In the genomic region with DNA sequence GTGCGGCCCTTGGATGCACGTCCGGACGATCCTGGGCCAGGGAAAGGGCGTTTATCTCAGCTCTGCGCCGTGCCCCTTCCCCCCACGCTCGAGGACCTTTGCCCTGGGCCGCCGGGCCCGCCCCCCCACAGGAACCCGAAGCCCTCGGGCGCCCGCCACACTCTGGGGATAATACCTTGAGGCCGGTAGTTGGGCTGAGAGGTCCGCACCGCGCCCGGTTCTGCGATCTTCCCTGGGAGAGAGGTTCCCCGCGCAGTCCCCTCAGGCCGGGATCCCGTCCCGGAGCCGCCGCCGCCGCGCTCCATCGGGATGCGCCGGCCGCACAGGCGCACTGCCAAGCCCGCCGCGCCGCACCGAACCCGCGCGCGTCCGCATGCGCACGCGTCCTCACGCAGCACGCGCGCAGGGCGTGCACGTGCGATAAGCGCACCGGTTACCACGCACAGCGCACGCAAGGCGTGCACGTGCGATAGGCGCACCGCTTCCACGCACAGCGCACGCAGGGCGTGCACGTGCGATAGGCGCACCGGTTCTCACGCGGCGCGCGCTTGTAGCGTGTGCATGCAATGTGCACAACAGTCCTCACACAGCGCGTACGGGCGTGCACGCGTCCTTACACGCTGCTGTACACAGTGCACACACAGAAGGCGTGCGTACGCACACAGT, we compare ENCODE assay signal across 1 cellular context.
A peak's percentile ranks its signal among the peaks of the same experiment; 100 is the strongest.
TF ChIP-seq lines count a peak whose summit lies in the region.

A gene (minus strand): TSS at position 333 of the 666 bp plus-strand sequence. CDS start 28 bp downstream, at position 305.

TF ChIP-seq in HepG2, 621 proteins besides CTCF, POLR2A, EP300 and RAD21 (continued from another document and continues in another):
- TF ChIP-seq CCDC6 (CRISPR knock-in tag; IDR thresholded peaks at IDR 0.05): peak; percentile 34; the same call in 1 of the 2 replicates
- TF ChIP-seq RARA (CRISPR knock-in tag; IDR thresholded peaks at IDR 0.05): no peak
- TF ChIP-seq HHEX (CRISPR knock-in tag; IDR thresholded peaks at IDR 0.05): no peak
- TF ChIP-seq, protein P1, sequence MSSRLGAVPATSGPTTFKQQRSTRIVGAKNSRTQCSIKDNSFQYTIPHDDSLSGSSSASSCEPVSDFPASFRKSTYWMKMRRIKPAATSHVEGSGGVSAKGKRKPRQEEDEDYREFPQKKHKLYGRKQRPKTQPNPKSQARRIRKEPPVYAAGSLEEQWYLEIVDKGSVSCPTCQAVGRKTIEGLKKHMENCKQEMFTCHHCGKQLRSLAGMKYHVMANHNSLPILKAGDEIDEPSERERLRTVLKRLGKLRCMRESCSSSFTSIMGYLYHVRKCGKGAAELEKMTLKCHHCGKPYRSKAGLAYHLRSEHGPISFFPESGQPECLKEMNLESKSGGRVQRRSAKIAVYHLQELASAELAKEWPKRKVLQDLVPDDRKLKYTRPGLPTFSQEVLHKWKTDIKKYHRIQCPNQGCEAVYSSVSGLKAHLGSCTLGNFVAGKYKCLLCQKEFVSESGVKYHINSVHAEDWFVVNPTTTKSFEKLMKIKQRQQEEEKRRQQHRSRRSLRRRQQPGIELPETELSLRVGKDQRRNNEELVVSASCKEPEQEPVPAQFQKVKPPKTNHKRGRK (CRISPR knock-in tag; IDR thresholded peaks at IDR 0.05): no peak
- TF ChIP-seq NCOA1 (CRISPR knock-in tag; IDR thresholded peaks at IDR 0.05): no peak
- TF ChIP-seq, protein P2, sequence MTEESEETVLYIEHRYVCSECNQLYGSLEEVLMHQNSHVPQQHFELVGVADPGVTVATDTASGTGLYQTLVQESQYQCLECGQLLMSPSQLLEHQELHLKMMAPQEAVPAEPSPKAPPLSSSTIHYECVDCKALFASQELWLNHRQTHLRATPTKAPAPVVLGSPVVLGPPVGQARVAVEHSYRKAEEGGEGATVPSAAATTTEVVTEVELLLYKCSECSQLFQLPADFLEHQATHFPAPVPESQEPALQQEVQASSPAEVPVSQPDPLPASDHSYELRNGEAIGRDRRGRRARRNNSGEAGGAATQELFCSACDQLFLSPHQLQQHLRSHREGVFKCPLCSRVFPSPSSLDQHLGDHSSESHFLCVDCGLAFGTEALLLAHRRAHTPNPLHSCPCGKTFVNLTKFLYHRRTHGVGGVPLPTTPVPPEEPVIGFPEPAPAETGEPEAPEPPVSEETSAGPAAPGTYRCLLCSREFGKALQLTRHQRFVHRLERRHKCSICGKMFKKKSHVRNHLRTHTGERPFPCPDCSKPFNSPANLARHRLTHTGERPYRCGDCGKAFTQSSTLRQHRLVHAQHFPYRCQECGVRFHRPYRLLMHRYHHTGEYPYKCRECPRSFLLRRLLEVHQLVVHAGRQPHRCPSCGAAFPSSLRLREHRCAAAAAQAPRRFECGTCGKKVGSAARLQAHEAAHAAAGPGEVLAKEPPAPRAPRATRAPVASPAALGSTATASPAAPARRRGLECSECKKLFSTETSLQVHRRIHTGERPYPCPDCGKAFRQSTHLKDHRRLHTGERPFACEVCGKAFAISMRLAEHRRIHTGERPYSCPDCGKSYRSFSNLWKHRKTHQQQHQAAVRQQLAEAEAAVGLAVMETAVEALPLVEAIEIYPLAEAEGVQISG (CRISPR knock-in tag; IDR thresholded peaks at IDR 0.05): no peak
- TF ChIP-seq ZNF446 (CRISPR knock-in tag; IDR thresholded peaks at IDR 0.05): no peak
- TF ChIP-seq, protein P3, sequence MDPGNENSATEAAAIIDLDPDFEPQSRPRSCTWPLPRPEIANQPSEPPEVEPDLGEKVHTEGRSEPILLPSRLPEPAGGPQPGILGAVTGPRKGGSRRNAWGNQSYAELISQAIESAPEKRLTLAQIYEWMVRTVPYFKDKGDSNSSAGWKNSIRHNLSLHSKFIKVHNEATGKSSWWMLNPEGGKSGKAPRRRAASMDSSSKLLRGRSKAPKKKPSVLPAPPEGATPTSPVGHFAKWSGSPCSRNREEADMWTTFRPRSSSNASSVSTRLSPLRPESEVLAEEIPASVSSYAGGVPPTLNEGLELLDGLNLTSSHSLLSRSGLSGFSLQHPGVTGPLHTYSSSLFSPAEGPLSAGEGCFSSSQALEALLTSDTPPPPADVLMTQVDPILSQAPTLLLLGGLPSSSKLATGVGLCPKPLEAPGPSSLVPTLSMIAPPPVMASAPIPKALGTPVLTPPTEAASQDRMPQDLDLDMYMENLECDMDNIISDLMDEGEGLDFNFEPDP (CRISPR knock-in tag; conservative IDR thresholded peaks at IDR 0.05): 0 out of 2 replicates have a peak, but pooled peaks have one; percentile 27
- TF ChIP-seq YY1 (IDR thresholded peaks at IDR 0.05; ENCODE audit: insufficient read depth, insufficient replicate concordance, low read depth, low read length): no peak
- no peak for TF ChIP-seq SNAPC2 (CRISPR knock-in tag; IDR thresholded peaks at IDR 0.05)
- TF ChIP-seq CEBPG (CRISPR knock-in tag; IDR thresholded peaks at IDR 0.05): no peak
- peak; percentile 65 for TF ChIP-seq RBFOX2 (IDR thresholded peaks at IDR 0.05; ENCODE audit: low read depth, low read length)
- TF ChIP-seq, protein P4, sequence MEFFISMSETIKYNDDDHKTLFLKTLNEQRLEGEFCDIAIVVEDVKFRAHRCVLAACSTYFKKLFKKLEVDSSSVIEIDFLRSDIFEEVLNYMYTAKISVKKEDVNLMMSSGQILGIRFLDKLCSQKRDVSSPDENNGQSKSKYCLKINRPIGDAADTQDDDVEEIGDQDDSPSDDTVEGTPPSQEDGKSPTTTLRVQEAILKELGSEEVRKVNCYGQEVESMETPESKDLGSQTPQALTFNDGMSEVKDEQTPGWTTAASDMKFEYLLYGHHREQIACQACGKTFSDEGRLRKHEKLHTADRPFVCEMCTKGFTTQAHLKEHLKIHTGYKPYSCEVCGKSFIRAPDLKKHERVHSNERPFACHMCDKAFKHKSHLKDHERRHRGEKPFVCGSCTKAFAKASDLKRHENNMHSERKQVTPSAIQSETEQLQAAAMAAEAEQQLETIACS (CRISPR knock-in tag; IDR thresholded peaks at IDR 0.05): peak; percentile 68
- TF ChIP-seq ZNF253 (CRISPR knock-in tag; IDR thresholded peaks at IDR 0.05; ENCODE audit: borderline replicate concordance): no peak
- no peak for TF ChIP-seq ZMAT3 (CRISPR knock-in tag; conservative IDR thresholded peaks at IDR 0.05)
- TF ChIP-seq, protein P5, sequence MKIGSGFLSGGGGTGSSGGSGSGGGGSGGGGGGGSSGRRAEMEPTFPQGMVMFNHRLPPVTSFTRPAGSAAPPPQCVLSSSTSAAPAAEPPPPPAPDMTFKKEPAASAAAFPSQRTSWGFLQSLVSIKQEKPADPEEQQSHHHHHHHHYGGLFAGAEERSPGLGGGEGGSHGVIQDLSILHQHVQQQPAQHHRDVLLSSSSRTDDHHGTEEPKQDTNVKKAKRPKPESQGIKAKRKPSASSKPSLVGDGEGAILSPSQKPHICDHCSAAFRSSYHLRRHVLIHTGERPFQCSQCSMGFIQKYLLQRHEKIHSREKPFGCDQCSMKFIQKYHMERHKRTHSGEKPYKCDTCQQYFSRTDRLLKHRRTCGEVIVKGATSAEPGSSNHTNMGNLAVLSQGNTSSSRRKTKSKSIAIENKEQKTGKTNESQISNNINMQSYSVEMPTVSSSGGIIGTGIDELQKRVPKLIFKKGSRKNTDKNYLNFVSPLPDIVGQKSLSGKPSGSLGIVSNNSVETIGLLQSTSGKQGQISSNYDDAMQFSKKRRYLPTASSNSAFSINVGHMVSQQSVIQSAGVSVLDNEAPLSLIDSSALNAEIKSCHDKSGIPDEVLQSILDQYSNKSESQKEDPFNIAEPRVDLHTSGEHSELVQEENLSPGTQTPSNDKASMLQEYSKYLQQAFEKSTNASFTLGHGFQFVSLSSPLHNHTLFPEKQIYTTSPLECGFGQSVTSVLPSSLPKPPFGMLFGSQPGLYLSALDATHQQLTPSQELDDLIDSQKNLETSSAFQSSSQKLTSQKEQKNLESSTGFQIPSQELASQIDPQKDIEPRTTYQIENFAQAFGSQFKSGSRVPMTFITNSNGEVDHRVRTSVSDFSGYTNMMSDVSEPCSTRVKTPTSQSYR (CRISPR knock-in tag; IDR thresholded peaks at IDR 0.05; ENCODE audit: borderline replicate concordance): 0 out of 2 replicates have a peak, but pooled peaks have one; percentile 30
- TF ChIP-seq, protein P6, sequence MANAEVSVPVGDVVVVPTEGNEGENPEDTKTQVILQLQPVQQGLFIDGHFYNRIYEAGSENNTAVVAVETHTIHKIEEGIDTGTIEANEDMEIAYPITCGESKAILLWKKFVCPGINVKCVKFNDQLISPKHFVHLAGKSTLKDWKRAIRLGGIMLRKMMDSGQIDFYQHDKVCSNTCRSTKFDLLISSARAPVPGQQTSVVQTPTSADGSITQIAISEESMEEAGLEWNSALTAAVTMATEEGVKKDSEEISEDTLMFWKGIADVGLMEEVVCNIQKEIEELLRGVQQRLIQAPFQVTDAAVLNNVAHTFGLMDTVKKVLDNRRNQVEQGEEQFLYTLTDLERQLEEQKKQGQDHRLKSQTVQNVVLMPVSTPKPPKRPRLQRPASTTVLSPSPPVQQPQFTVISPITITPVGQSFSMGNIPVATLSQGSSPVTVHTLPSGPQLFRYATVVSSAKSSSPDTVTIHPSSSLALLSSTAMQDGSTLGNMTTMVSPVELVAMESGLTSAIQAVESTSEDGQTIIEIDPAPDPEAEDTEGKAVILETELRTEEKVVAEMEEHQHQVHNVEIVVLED (CRISPR knock-in tag; IDR thresholded peaks at IDR 0.05; ENCODE audit: borderline replicate concordance): peak; percentile 59; the same call in 1 of the 2 replicates
- no peak for TF ChIP-seq GATAD2A (CRISPR knock-in tag; IDR thresholded peaks at IDR 0.05)
- TF ChIP-seq, protein P7, sequence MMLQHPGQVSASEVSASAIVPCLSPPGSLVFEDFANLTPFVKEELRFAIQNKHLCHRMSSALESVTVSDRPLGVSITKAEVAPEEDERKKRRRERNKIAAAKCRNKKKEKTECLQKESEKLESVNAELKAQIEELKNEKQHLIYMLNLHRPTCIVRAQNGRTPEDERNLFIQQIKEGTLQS (CRISPR knock-in tag; IDR thresholded peaks at IDR 0.05): no peak
- no peak for TF ChIP-seq MLLT10 (CRISPR knock-in tag; IDR thresholded peaks at IDR 0.05)
- TF ChIP-seq, protein P8, sequence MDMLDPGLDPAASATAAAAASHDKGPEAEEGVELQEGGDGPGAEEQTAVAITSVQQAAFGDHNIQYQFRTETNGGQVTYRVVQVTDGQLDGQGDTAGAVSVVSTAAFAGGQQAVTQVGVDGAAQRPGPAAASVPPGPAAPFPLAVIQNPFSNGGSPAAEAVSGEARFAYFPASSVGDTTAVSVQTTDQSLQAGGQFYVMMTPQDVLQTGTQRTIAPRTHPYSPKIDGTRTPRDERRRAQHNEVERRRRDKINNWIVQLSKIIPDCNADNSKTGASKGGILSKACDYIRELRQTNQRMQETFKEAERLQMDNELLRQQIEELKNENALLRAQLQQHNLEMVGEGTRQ (IDR thresholded peaks at IDR 0.05; ENCODE audit: low read depth, low read length): no peak
- TF ChIP-seq, protein P8 (CRISPR knock-in tag; IDR thresholded peaks at IDR 0.05; ENCODE audit: borderline replicate concordance): no peak
- 0 out of 2 replicates have a peak, but pooled peaks have one; percentile 9 for TF ChIP-seq ZNF607 (CRISPR knock-in tag; IDR thresholded peaks at IDR 0.05; ENCODE audit: borderline replicate concordance)
- no peak for TF ChIP-seq ZNF550 (CRISPR knock-in tag; IDR thresholded peaks at IDR 0.05; ENCODE audit: borderline replicate concordance)
- TF ChIP-seq ZNF777 (CRISPR knock-in tag; IDR thresholded peaks at IDR 0.05): 0 out of 2 replicates have a peak, but pooled peaks have one; percentile 11
- TF ChIP-seq, protein P9, sequence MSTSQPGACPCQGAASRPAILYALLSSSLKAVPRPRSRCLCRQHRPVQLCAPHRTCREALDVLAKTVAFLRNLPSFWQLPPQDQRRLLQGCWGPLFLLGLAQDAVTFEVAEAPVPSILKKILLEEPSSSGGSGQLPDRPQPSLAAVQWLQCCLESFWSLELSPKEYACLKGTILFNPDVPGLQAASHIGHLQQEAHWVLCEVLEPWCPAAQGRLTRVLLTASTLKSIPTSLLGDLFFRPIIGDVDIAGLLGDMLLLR (CRISPR knock-in tag; IDR thresholded peaks at IDR 0.05): no peak
- TF ChIP-seq HNF4A (CRISPR knock-in tag; IDR thresholded peaks at IDR 0.05): peak; percentile 20; the same call in 1 of the 2 replicates
- TF ChIP-seq ZSCAN21 (CRISPR knock-in tag; IDR thresholded peaks at IDR 0.05; ENCODE audit: borderline replicate concordance): peak; percentile 58; the same call in 1 of the 2 replicates
- TF ChIP-seq SKI (IDR thresholded peaks at IDR 0.05; ENCODE audit: partially characterized antibody): no peak
- no peak for TF ChIP-seq IKZF4 (CRISPR knock-in tag; IDR thresholded peaks at IDR 0.05; ENCODE audit: borderline replicate concordance, low read depth, not compliant biosample characterization)
- TF ChIP-seq, protein P10, sequence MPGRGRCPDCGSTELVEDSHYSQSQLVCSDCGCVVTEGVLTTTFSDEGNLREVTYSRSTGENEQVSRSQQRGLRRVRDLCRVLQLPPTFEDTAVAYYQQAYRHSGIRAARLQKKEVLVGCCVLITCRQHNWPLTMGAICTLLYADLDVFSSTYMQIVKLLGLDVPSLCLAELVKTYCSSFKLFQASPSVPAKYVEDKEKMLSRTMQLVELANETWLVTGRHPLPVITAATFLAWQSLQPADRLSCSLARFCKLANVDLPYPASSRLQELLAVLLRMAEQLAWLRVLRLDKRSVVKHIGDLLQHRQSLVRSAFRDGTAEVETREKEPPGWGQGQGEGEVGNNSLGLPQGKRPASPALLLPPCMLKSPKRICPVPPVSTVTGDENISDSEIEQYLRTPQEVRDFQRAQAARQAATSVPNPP (CRISPR knock-in tag; IDR thresholded peaks at IDR 0.05): no peak
- TF ChIP-seq, protein P11, sequence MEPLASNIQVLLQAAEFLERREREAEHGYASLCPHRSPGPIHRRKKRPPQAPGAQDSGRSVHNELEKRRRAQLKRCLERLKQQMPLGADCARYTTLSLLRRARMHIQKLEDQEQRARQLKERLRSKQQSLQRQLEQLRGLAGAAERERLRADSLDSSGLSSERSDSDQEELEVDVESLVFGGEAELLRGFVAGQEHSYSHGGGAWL (CRISPR knock-in tag; IDR thresholded peaks at IDR 0.05): no peak
- TF ChIP-seq HNRNPL (IDR thresholded peaks at IDR 0.05; ENCODE audit: low read depth, low read length): no peak
- no peak for TF ChIP-seq TOE1 (CRISPR knock-in tag; IDR thresholded peaks at IDR 0.05)
- TF ChIP-seq HOXD1 (CRISPR knock-in tag; IDR thresholded peaks at IDR 0.05): no peak
- peak; percentile 43 for TF ChIP-seq ZNF501 (CRISPR knock-in tag; IDR thresholded peaks at IDR 0.05)
